8 cellular contexts compared by ENCODE assay signal in genomic region chr11:59614277-59615131, GRCh38. TPM values are rescaled to one million over a fixed set of nuclear protein-coding genes. Genes with fewer than 3 reads are reported as not detected.
DNase-seq lines count a peak whose midpoint lies in the region; TF ChIP-seq lines count a peak whose summit lies in the region.

No MANE protein-coding gene starts in this region.

- H3K9ac ChIP-seq in HUES64 (ENCODE audit: low read depth, low read length), result peak overlapping the region; percentile 61
- peak overlapping the region; percentile 94 for H3K9ac ChIP-seq in muscle layer of colon (ENCODE audit: low read length)

- H3K36me3 ChIP-seq in HUES64 (ENCODE audit: insufficient read depth, low read length) (peaks cover 27% of the 10 kb centered on the region), muscle layer of colon (ENCODE audit: insufficient read depth, low read length) (peaks cover 11% of the 10 kb centered on the region)

- peak overlapping the region; percentile 68 for H3K4me3 ChIP-seq in HUES64 (ENCODE audit: low read length)
- peak overlapping the region; percentile 86 to 90 for H3K4me3 ChIP-seq in cardiac fibroblast (replicated peaks in 1 of 2; ENCODE audit: low read depth in 2 of 2, low read length in 2 of 2)
- H3K4me3 ChIP-seq in muscle layer of colon (ENCODE audit: low read depth in 1 of 2, low read length in 2 of 2), result peak overlapping the region; percentile 72 to 92

- TF ChIP-seq CTCF in cardiac fibroblast (IDR thresholded peaks at IDR 0.05; ENCODE audit: low read depth, low read length) (no peak), GM13976 (IDR thresholded peaks at IDR 0.05; ENCODE audit: borderline replicate concordance, control extremely low read depth, extremely low read depth, insufficient read depth, missing control alignments) (no peak)

- H3K9me3 ChIP-seq in HUES64 (ENCODE audit: insufficient read depth, low read depth, low read length), result no peaks in the 10 kb centered on the region
- no peaks in the 10 kb centered on the region for H3K9me3 ChIP-seq in muscle layer of colon (ENCODE audit: low read length)

- 28% methylated on average over 14 of the region's 14 CpGs for whole genome bisulfite sequencing in HUES64

- H3K27ac ChIP-seq in HUES64 (ENCODE audit: low read depth, low read length) (peak overlapping the region; percentile 41; the same call in 1 of the 2 replicates), muscle layer of colon (ENCODE audit: low read depth, low read length) (peak overlapping the region; percentile 47)

- DNase-seq in Ammon's horn (ENCODE audit: low spot score) (peak; percentile 10), cardiac fibroblast (ENCODE audit: low read depth in 2 of 2) (peak; percentile 20 to 21), amniotic stem cell (lab: John Stamatoyannopoulos, UW) (no peak), NCI-H2081 treated with DMSO at 0.1 percent for 48 hours (lab: John Stamatoyannopoulos, UW) (no peak), GM13976 (ENCODE audit: low spot score) (no peak)
- no peak for DNase-seq in stimulated activated naive CD4-positive, alpha-beta T cell (lab: John Stamatoyannopoulos, UW)

- H3K27me3 ChIP-seq in HUES64 (ENCODE audit: insufficient read depth, low read length) (no peaks in the 10 kb centered on the region), muscle layer of colon (ENCODE audit: control insufficient read depth in 1 of 2, insufficient read depth in 2 of 2, low read length in 2 of 2) (no peaks in the 10 kb centered on the region)

- H3K4me1 ChIP-seq in HUES64 (ENCODE audit: insufficient read depth, low read length) (peaks cover 9% of the 10 kb centered on the region), muscle layer of colon (ENCODE audit: insufficient read depth, low read length) (peaks cover 34% of the 10 kb centered on the region)

- in situ Hi-C loops in GM13976 (cut with MboI; ENCODE audit: low sequenced_read_pairs, unreplicated experiment), result no loop called here

RNA-seq across cellular contexts. Expression of gene OSBP, which starts 1.1 kb away (rescaled TPM):
- polyA plus RNA-seq in HUES64 (2013, experiment 1 of 2), result 23.9 TPM
- polyA plus RNA-seq in HUES64 (2013, experiment 2 of 2), result 23.4 TPM

RNA-seq across cellular contexts. Expression of gene PATL1, which starts 54.3 kb away (rescaled TPM):
- 22.1 TPM for polyA plus RNA-seq in HUES64 (2013, experiment 1 of 2)
- polyA plus RNA-seq in HUES64 (2013, experiment 2 of 2), result 25.1 TPM

Comparison
In these comparisons a context has a peak if more than half of its experiments do, and no peak if none do; other contexts are left out.
1. DNase-seq: peak in Ammon's horn (single experiment) and cardiac fibroblast (2 of 2); none in stimulated activated naive CD4-positive, alpha-beta T cell (0 of 6), amniotic stem cell (single experiment), NCI-H2081 treated with DMSO at 0.1 percent for 48 hours (single experiment) and GM13976 (single experiment).
2. Peak in every context shown above with its lines, with median percentiles within 50 percentile points of each other: H3K4me3 ChIP-seq.